9 cellular contexts compared by ENCODE assay signal in the genomic region with DNA sequence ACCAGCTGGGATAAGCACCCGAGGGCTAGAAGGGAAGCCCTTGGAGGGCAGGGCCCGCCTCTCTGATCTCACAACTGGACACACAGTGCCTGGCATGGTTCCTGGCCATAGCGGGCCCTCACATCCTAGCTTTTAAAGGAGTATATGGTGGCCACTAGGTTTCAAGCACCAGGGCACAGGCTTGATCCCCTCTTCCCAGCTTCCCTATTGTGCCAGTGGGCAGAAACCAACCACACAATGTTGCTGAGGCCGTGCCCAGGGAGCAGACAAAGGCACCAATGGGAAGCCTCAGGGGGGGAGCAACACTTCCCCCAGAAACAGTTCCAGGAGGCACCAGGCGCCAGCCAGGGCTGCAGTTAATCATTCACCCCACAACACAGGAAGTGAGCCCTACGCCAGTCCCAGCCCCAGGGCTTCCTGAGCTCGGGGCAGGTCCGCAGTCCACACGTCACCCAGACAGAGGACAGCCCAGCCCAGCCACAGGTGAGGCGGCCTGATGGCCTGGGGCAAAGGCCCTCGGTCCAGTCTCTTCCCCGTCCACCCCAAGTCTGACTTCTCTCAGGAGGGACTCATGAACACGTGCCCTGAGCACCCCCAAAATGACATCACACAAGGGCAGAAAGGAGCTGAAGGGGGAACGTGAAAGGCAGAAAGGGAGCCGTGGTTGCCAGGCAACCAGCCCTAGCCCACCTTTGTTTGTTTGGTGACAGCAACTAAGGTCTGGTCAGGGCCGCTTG. TPM values are rescaled to one million over a fixed set of nuclear protein-coding genes. Genes with fewer than 3 reads are reported as not detected.
DNase-seq lines count a peak whose midpoint lies in the region; ATAC-seq and TF ChIP-seq lines count a peak whose summit lies in the region.
"Had no signal": no experiment of that assay in that cellular context is flagged by ENCODE, and none has a peak within 500 bp of the region (broad histone marks: within the 10 kb centered on the region; RNA-seq: fewer than 3 reads in every experiment).

No MANE protein-coding gene starts in this region.

- intact Hi-C loops in activated CD8-positive, alpha-beta T cell treated with anti-CD3 and anti-CD28 coated beads for 36 hours (cut with micrococcal nuclease), result no loop called here

- H3K4me1 ChIP-seq in suprapubic skin, result peaks cover 54% of the 10 kb centered on the region

- H3K36me3 ChIP-seq in suprapubic skin, result peaks cover 31% of the 10 kb centered on the region

- no peak for TF ChIP-seq POLR2A in suprapubic skin (IDR thresholded peaks at IDR 0.05)

- H3K27ac ChIP-seq in suprapubic skin, result peak overlapping the region; percentile 63
- H3K27ac ChIP-seq: C4-2B had no signal

- peak; percentile 57 for DNase-seq in activated CD8-positive, alpha-beta memory T cell treated with anti-CD3 and anti-CD28 coated beads, Interleukin-2, amount 10 ng/mL, durations not matched to agents 7 days and 5 days
- DNase-seq in activated CD8-positive, alpha-beta memory T cell treated with anti-CD3 and anti-CD28 coated beads for 24 hours, result no peak
- peak; percentile 36 for DNase-seq in activated CD8-positive, alpha-beta T cell treated with anti-CD3 and anti-CD28 coated beads for 36 hours
- DNase-seq in kidney tubule cell (ENCODE audit: low spot score), result peak; percentile 98
- no peak for DNase-seq in suprapubic skin (ENCODE audit: low spot score in 2 of 2)

- TF ChIP-seq EP300 in suprapubic skin (IDR thresholded peaks at IDR 0.05), result no peak

- CTCF ChIA-PET in activated CD8-positive, alpha-beta memory T cell treated with anti-CD3 and anti-CD28 coated beads, Interleukin-2, amount 10 ng/mL, durations not matched to agents 7 days and 5 days (lab: Charles Lee), result interaction anchor here (1.0 to 6.6 kb wide), 7 partner anchors 13 to 108 kb away, joined by 3 to 80 read pairs (median 19); partner anchors contain the start of gene SMIM5
- CTCF ChIA-PET in activated CD8-positive, alpha-beta T cell treated with anti-CD3 and anti-CD28 coated beads for 36 hours (lab: Charles Lee), result interaction anchor here (0.6 to 6.8 kb wide), 11 partner anchors 8 to 181 kb away, joined by 3 to 52 read pairs (median 4); partner anchors contain the start of gene SMIM5

- 69% methylated on average over 7 of the region's 16 CpGs for WGBS in suprapubic skin

- H3K27ac Mint-ChIP-seq in activated CD8-positive, alpha-beta memory T cell treated with anti-CD3 and anti-CD28 coated beads, Interleukin-2, amount 10 ng/mL, durations not matched to agents 7 days and 5 days, result peak overlapping the region; percentile 86
- peak overlapping the region; percentile 60 for H3K27ac Mint-ChIP-seq in activated CD8-positive, alpha-beta T cell treated with anti-CD3 and anti-CD28 coated beads for 36 hours

- no peaks in the 10 kb centered on the region for H3K9me3 Mint-ChIP-seq in activated CD8-positive, alpha-beta memory T cell treated with anti-CD3 and anti-CD28 coated beads, Interleukin-2, amount 10 ng/mL, durations not matched to agents 7 days and 5 days (ENCODE audit: low read depth)
- H3K9me3 Mint-ChIP-seq in activated CD8-positive, alpha-beta T cell treated with anti-CD3 and anti-CD28 coated beads for 36 hours, result no peaks in the 10 kb centered on the region

- ATAC-seq in activated CD8-positive, alpha-beta memory T cell treated with anti-CD3 and anti-CD28 coated beads, Interleukin-2, amount 10 ng/mL, durations not matched to agents 7 days and 5 days, result peak; percentile 92
- peak; percentile 87 for ATAC-seq in HG03175 (IDR thresholded peaks at IDR 0.05; ENCODE audit: unreplicated experiment)
- peak; percentile 88 for ATAC-seq in activated CD8-positive, alpha-beta T cell treated with anti-CD3 and anti-CD28 coated beads for 36 hours
- no peak for ATAC-seq in HG03442 (IDR thresholded peaks at IDR 0.05; ENCODE audit: unreplicated experiment)
- ATAC-seq in GM18519 (IDR thresholded peaks at IDR 0.05; ENCODE audit: low FRiP score, unreplicated experiment), result no peak

- POLR2A ChIA-PET in activated CD8-positive, alpha-beta T cell treated with anti-CD3 and anti-CD28 coated beads for 36 hours (lab: Charles Lee), result interaction anchor here (0.9 to 1.2 kb wide), 4 partner anchors 8 to 128 kb away, joined by 3 read pairs; partner anchors contain the start of gene SMIM5

- no peak for TF ChIP-seq CTCF in activated CD8-positive, alpha-beta T cell treated with anti-CD3 and anti-CD28 coated beads for 36 hours (IDR thresholded peaks at IDR 0.05)
- TF ChIP-seq CTCF in suprapubic skin (IDR thresholded peaks at IDR 0.05), result no peak

- peaks cover 1% of the 10 kb centered on the region for H3K36me3 Mint-ChIP-seq in activated CD8-positive, alpha-beta memory T cell treated with anti-CD3 and anti-CD28 coated beads, Interleukin-2, amount 10 ng/mL, durations not matched to agents 7 days and 5 days
- H3K36me3 Mint-ChIP-seq in activated CD8-positive, alpha-beta T cell treated with anti-CD3 and anti-CD28 coated beads for 36 hours (ENCODE audit: low read depth), result peaks cover 14% of the 10 kb centered on the region

- H3K27me3 ChIP-seq in suprapubic skin, result no peaks in the 10 kb centered on the region

- peaks cover 21% of the 10 kb centered on the region for H3K4me1 Mint-ChIP-seq in activated CD8-positive, alpha-beta memory T cell treated with anti-CD3 and anti-CD28 coated beads, Interleukin-2, amount 10 ng/mL, durations not matched to agents 7 days and 5 days
- peaks cover 4% of the 10 kb centered on the region for H3K4me1 Mint-ChIP-seq in activated CD8-positive, alpha-beta T cell treated with anti-CD3 and anti-CD28 coated beads for 36 hours (ENCODE audit: low read depth)

- H3K4me3 ChIP-seq in suprapubic skin, result no peak overlapping the region

- H3K4me3 Mint-ChIP-seq in activated CD8-positive, alpha-beta memory T cell treated with anti-CD3 and anti-CD28 coated beads, Interleukin-2, amount 10 ng/mL, durations not matched to agents 7 days and 5 days, result no peak overlapping the region
- H3K4me3 Mint-ChIP-seq in activated CD8-positive, alpha-beta T cell treated with anti-CD3 and anti-CD28 coated beads for 36 hours, result no peak overlapping the region

- no peaks in the 10 kb centered on the region for H3K9me3 ChIP-seq in suprapubic skin

- no peaks in the 10 kb centered on the region for H3K27me3 Mint-ChIP-seq in activated CD8-positive, alpha-beta memory T cell treated with anti-CD3 and anti-CD28 coated beads, Interleukin-2, amount 10 ng/mL, durations not matched to agents 7 days and 5 days
- H3K27me3 Mint-ChIP-seq in activated CD8-positive, alpha-beta T cell treated with anti-CD3 and anti-CD28 coated beads for 36 hours, result no peaks in the 10 kb centered on the region

RNA-seq across cellular contexts. Expression of gene SMIM5, which starts 12.8 kb away (rescaled TPM):
- total RNA-seq in activated CD8-positive, alpha-beta memory T cell treated with anti-CD3 and anti-CD28 coated beads, Interleukin-2, amount 10 ng/mL, durations not matched to agents 7 days and 5 days, result under 1 TPM in 1 of 2 experiments, not detected in 1; 0.15 TPM
- total RNA-seq in activated CD8-positive, alpha-beta T cell treated with anti-CD3 and anti-CD28 coated beads for 36 hours, result under 1 TPM; 0.07 to 0.25 TPM
- 10 to 100 TPM in 2 of 4 donors, 1 to 10 TPM in 2; 1.7 to 11.8 (median 8.6) TPM for total RNA-seq in suprapubic skin

RNA-seq across cellular contexts. Expression of gene RECQL5, which starts 20.9 kb away (rescaled TPM):
- 10 to 100 TPM; 35.5 to 46.2 TPM for total RNA-seq in activated CD8-positive, alpha-beta memory T cell treated with anti-CD3 and anti-CD28 coated beads, Interleukin-2, amount 10 ng/mL, durations not matched to agents 7 days and 5 days
- total RNA-seq in activated CD8-positive, alpha-beta T cell treated with anti-CD3 and anti-CD28 coated beads for 36 hours, result 10 to 100 TPM; 33.3 to 34.2 TPM
- 100 to 1,000 TPM in 1 of 4 donors, 10 to 100 TPM in 3; 35.3 to 129 (median 63.6) TPM for total RNA-seq in suprapubic skin

RNA-seq across cellular contexts. Expression of gene SAP30BP, which starts 21.1 kb away (rescaled TPM):
- total RNA-seq in activated CD8-positive, alpha-beta memory T cell treated with anti-CD3 and anti-CD28 coated beads, Interleukin-2, amount 10 ng/mL, durations not matched to agents 7 days and 5 days, result 100 to 1,000 TPM in 1 of 2 experiments, 10 to 100 TPM in 1; 100.0 to 106 TPM
- 10 to 100 TPM; 73.0 to 75.8 TPM for total RNA-seq in activated CD8-positive, alpha-beta T cell treated with anti-CD3 and anti-CD28 coated beads for 36 hours
- 100 to 1,000 TPM in 1 of 4 donors, 10 to 100 TPM in 3; 67.0 to 104 (median 86.3) TPM for total RNA-seq in suprapubic skin

RNA-seq across cellular contexts. Expression of gene MYO15B, which starts 58.5 kb away (rescaled TPM):
- 10 to 100 TPM; 12.4 to 25.6 TPM for total RNA-seq in activated CD8-positive, alpha-beta memory T cell treated with anti-CD3 and anti-CD28 coated beads, Interleukin-2, amount 10 ng/mL, durations not matched to agents 7 days and 5 days
- 10 to 100 TPM; 24.9 to 28.7 TPM for total RNA-seq in activated CD8-positive, alpha-beta T cell treated with anti-CD3 and anti-CD28 coated beads for 36 hours
- total RNA-seq in suprapubic skin, result 100 to 1,000 TPM in 1 of 4 donors, 10 to 100 TPM in 3; 28.4 to 126 (median 76.1) TPM

Comparison
In these comparisons a context has a peak if more than half of its experiments do, and no peak if none do; other contexts are left out.
1. DNase-seq: peak in activated CD8-positive, alpha-beta memory T cell treated with anti-CD3 and anti-CD28 coated beads, Interleukin-2, amount 10 ng/mL, durations not matched to agents 7 days and 5 days (single experiment), activated CD8-positive, alpha-beta T cell treated with anti-CD3 and anti-CD28 coated beads for 36 hours (single experiment) and kidney tubule cell (single experiment); none in activated CD8-positive, alpha-beta memory T cell treated with anti-CD3 and anti-CD28 coated beads for 24 hours (single experiment) and suprapubic skin (0 of 2).
2. ATAC-seq: peak in activated CD8-positive, alpha-beta memory T cell treated with anti-CD3 and anti-CD28 coated beads, Interleukin-2, amount 10 ng/mL, durations not matched to agents 7 days and 5 days (single experiment), HG03175 (single experiment) and activated CD8-positive, alpha-beta T cell treated with anti-CD3 and anti-CD28 coated beads for 36 hours (single experiment); none in HG03442 (single experiment) and GM18519 (single experiment).